ENCODE assay signal across 24 cellular contexts in genomic region chr4:9984621-9985020, GRCh38. TPM values are rescaled to one million over a fixed set of nuclear protein-coding genes. Genes with fewer than 3 reads are reported as not detected.
DNase-seq lines count a peak whose midpoint lies in the region; ATAC-seq, FAIRE-seq and TF ChIP-seq lines count a peak whose summit lies in the region.
"Had no signal": no experiment of that assay in that cellular context is flagged by ENCODE, and none has a peak within 500 bp of the region (broad histone marks: within the 10 kb centered on the region; RNA-seq: fewer than 3 reads in every experiment).

No MANE protein-coding gene starts in this region.

- CTCF ChIA-PET in activated CD8-positive, alpha-beta memory T cell treated with anti-CD3 and anti-CD28 coated beads, Interleukin-2, amount 10 ng/mL, durations not matched to agents 7 days and 5 days (lab: Charles Lee), result no interaction called here

- H3K4me3 Mint-ChIP-seq in activated CD8-positive, alpha-beta memory T cell treated with anti-CD3 and anti-CD28 coated beads, Interleukin-2, amount 10 ng/mL, durations not matched to agents 7 days and 5 days, result no peak overlapping the region
- H3K4me3 Mint-ChIP-seq in osteocyte (ENCODE audit: unreplicated experiment), result no peak overlapping the region
- H3K4me3 Mint-ChIP-seq: B cell; CD4-positive, alpha-beta T cell; CD8-positive, alpha-beta T cell had no signal

- H3K27me3 Mint-ChIP-seq in activated CD8-positive, alpha-beta memory T cell treated with anti-CD3 and anti-CD28 coated beads, Interleukin-2, amount 10 ng/mL, durations not matched to agents 7 days and 5 days, result no peaks in the 10 kb centered on the region
- no peaks in the 10 kb centered on the region for H3K27me3 Mint-ChIP-seq in osteocyte (ENCODE audit: unreplicated experiment)
- H3K27me3 Mint-ChIP-seq: B cell; CD4-positive, alpha-beta T cell had no signal

- peaks cover 7% of the 10 kb centered on the region for H3K36me3 Mint-ChIP-seq in activated CD8-positive, alpha-beta memory T cell treated with anti-CD3 and anti-CD28 coated beads, Interleukin-2, amount 10 ng/mL, durations not matched to agents 7 days and 5 days
- H3K36me3 Mint-ChIP-seq in osteocyte (ENCODE audit: unreplicated experiment), result no peaks in the 10 kb centered on the region

- no peak for ATAC-seq in activated CD8-positive, alpha-beta memory T cell treated with anti-CD3 and anti-CD28 coated beads, Interleukin-2, amount 10 ng/mL, durations not matched to agents 7 days and 5 days
- no peak for ATAC-seq in lung (ENCODE audit: insufficient read depth, low FRiP score)
- no peak for ATAC-seq in GM21515 (IDR thresholded peaks at IDR 0.05; ENCODE audit: unreplicated experiment)
- ATAC-seq: A549; CD8-positive, alpha-beta T cell had no signal

- peaks cover 0 to 4% of the 10 kb centered on the region in 2 donors for H3K4me1 ChIP-seq in lung (ENCODE audit: control insufficient read depth in 2 of 2, insufficient read depth in 2 of 2, low read length in 2 of 2)
- H3K4me1 ChIP-seq: A549, Caco-2 had no signal

- no peaks in the 10 kb centered on the region for H3K4me1 Mint-ChIP-seq in activated CD8-positive, alpha-beta memory T cell treated with anti-CD3 and anti-CD28 coated beads, Interleukin-2, amount 10 ng/mL, durations not matched to agents 7 days and 5 days
- peaks cover 3% of the 10 kb centered on the region for H3K4me1 Mint-ChIP-seq in osteocyte (ENCODE audit: unreplicated experiment)
- H3K4me1 Mint-ChIP-seq: B cell had no signal

- no peak for TF ChIP-seq POLR2A in GM12892 (IDR thresholded peaks at IDR 0.05; ENCODE audit: low read depth, low read length)

- TF ChIP-seq CTCF in bronchial epithelial cell (IDR thresholded peaks at IDR 0.05; ENCODE audit: insufficient read depth, low read length, severe bottlenecking) (no peak), lung (IDR thresholded peaks at IDR 0.05; ENCODE audit: control extremely low read depth, extremely low read depth) (no peak), osteocyte (IDR thresholded peaks at IDR 0.05) (no peak)

- WGBS in lung, 2 donors, result 96% methylated on average over 7 of the region's 7 CpGs

- H3K27me3 ChIP-seq in bronchial epithelial cell (ENCODE audit: control insufficient read depth, insufficient read depth, low read length) (no peaks in the 10 kb centered on the region), lung (ENCODE audit: control insufficient read depth, insufficient read depth) (no peaks in the 10 kb centered on the region)
- H3K27me3 ChIP-seq: BLaER1 treated with 17β-estradiol and CSF1 and Interleukin-3, amounts not matched to agents 10 nM and 100 nM had no signal

- peaks cover 5% of the 10 kb centered on the region for H3K9me3 Mint-ChIP-seq in activated CD8-positive, alpha-beta memory T cell treated with anti-CD3 and anti-CD28 coated beads, Interleukin-2, amount 10 ng/mL, durations not matched to agents 7 days and 5 days (ENCODE audit: low read depth)
- no peaks in the 10 kb centered on the region for H3K9me3 Mint-ChIP-seq in osteocyte (ENCODE audit: unreplicated experiment)

- peaks cover 0 to 8% of the 10 kb centered on the region in 2 donors for H3K9me3 ChIP-seq in lung (ENCODE audit: control insufficient read depth in 2 of 2, insufficient read depth in 1 of 2, low read length in 1 of 2)
- H3K9me3 ChIP-seq: A549, Caco-2 had no signal

- no peak overlapping the region for H3K27ac ChIP-seq in lung (ENCODE audit: low read depth in 1 of 2, low read length in 1 of 2)
- H3K27ac ChIP-seq: 22Rv1; A549; BLaER1 treated with 17β-estradiol and CSF1 and Interleukin-3, amounts not matched to agents 10 nM and 100 nM; C4-2B had no signal

- H3K36me3 ChIP-seq in bronchial epithelial cell (ENCODE audit: control insufficient read depth, insufficient read depth, low read length), result peaks cover 14% of the 10 kb centered on the region
- H3K36me3 ChIP-seq in lung (ENCODE audit: control insufficient read depth in 2 of 2, insufficient read depth in 2 of 2, low read length in 2 of 2), result peaks cover 0 to 4% of the 10 kb centered on the region in 2 donors

- DNase-seq in activated CD8-positive, alpha-beta memory T cell treated with anti-CD3 and anti-CD28 coated beads, Interleukin-2, amount 10 ng/mL, durations not matched to agents 7 days and 5 days, result peak; percentile 9
- DNase-seq in activated CD8-positive, alpha-beta memory T cell treated with anti-CD3 and anti-CD28 coated beads, Interleukin-2, amount 50 U/mL, for 48 hours, result no peak
- DNase-seq in bronchial epithelial cell (ENCODE audit: low read depth) (no peak), lung (ENCODE audit: low spot score) (peak; percentile 13), osteocyte (ENCODE audit: extremely low spot score, unreplicated experiment) (peak; percentile 78), GM12892 (ENCODE audit: insufficient read length) (no peak)
- DNase-seq: AML-193; Caco-2; Calu3; CD4-positive, alpha-beta T cell; CD8-positive, alpha-beta T cell; DMS79 treated with DMSO at 0.1 percent for 48 hours; GF-D8 had no signal

- FAIRE-seq in bronchial epithelial cell (lab: Jason Lieb, UNC) (peak; percentile 28), GM12892 (lab: Jason Lieb, UNC) (no peak)
- FAIRE-seq: A549, D721Med, G401.6, GM12891, GM18507 had no signal

- H3K4me3 ChIP-seq in bronchial epithelial cell (ENCODE audit: low read depth, low read length) (no peak overlapping the region), lung (no peak overlapping the region)
- H3K4me3 ChIP-seq: A549; BLaER1 treated with 17β-estradiol and CSF1 and Interleukin-3, amounts not matched to agents 10 nM and 100 nM had no signal

- H3K27ac Mint-ChIP-seq in activated CD8-positive, alpha-beta memory T cell treated with anti-CD3 and anti-CD28 coated beads, Interleukin-2, amount 10 ng/mL, durations not matched to agents 7 days and 5 days, result no peak overlapping the region
- no peak overlapping the region for H3K27ac Mint-ChIP-seq in osteocyte (ENCODE audit: unreplicated experiment)
- H3K27ac Mint-ChIP-seq: B cell; CD4-positive, alpha-beta T cell; CD8-positive, alpha-beta T cell had no signal

RNA-seq across cellular contexts. Expression of gene SLC2A9, which starts 36.7 kb away (rescaled TPM):
- total RNA-seq in activated CD8-positive, alpha-beta memory T cell treated with anti-CD3 and anti-CD28 coated beads, Interleukin-2, amount 10 ng/mL, durations not matched to agents 7 days and 5 days, result 1 to 10 TPM; 1.4 to 3.8 TPM
- total RNA-seq in bronchial epithelial cell, result 29.7 and 71.0 TPM in 2 replicates
- total RNA-seq in lung, result 10 to 100 TPM in 1 of 2 donors, 1 to 10 TPM in 1; 4.6 to 18.6 TPM
- polyA plus RNA-seq in lung, result 10 to 100 TPM in 1 of 2 donors, 1 to 10 TPM in 1; 2.9 to 10.5 TPM
- 0.31 and 0.43 TPM in 2 replicates for total RNA-seq in osteocyte
- 3.6 TPM for polyA plus RNA-seq in GM12892 (2012; ENCODE audit: missing spikeins)
- total RNA-seq: A172 had no signal

Comparison
In these comparisons a context has a peak if more than half of its experiments do, and no peak if none do; other contexts are left out.
1. DNase-seq: peak in activated CD8-positive, alpha-beta memory T cell treated with anti-CD3 and anti-CD28 coated beads, Interleukin-2, amount 10 ng/mL, durations not matched to agents 7 days and 5 days (single experiment), lung (single experiment) and osteocyte (single experiment); none in activated CD8-positive, alpha-beta memory T cell treated with anti-CD3 and anti-CD28 coated beads, Interleukin-2, amount 50 U/mL, for 48 hours (single experiment), bronchial epithelial cell (single experiment) and GM12892 (single experiment).